8 cellular contexts compared by ENCODE assay signal in genomic region chr10:100529473-100530298, GRCh38. TPM values are rescaled to one million over a fixed set of nuclear protein-coding genes. Genes with fewer than 3 reads are reported as not detected.
A peak's percentile ranks its signal among the peaks of the same experiment; 100 is the strongest.
DNase-seq lines count a peak whose midpoint lies in the region; ATAC-seq and TF ChIP-seq lines count a peak whose summit lies in the region.

NDUFB8 (minus strand) TSS chr10:100529871; CDS start chr10:100529851, 20 bp downstream.

- peak within 1 kb of the TSS; percentile 99 for H3K4me3 ChIP-seq in PC-3 (ENCODE audit: low read length)
- H3K4me3 ChIP-seq in mononuclear cell (ENCODE audit: low read length), result peak within 1 kb of the TSS; percentile 85

- no peaks in the 10 kb centered on the region for H3K9me2 ChIP-seq in PC-3 (replicated peaks; ENCODE audit: low read length)

- peak within 1 kb of the TSS; percentile 91 for H3K4me2 ChIP-seq in PC-3 (ENCODE audit: low read length)

- no peaks in the 10 kb centered on the region for H4K20me1 ChIP-seq in PC-3 (ENCODE audit: low read length)

- H3K79me2 ChIP-seq in PC-3 (ENCODE audit: low read length), result peaks cover 34% of the 10 kb centered on the region

- BruUV-seq in PC-3 (replicated peaks; lab: Mats Ljungman, UMichigan), result no TSS peak

- TF ChIP-seq RAD21 in Ishikawa (IDR thresholded peaks at IDR 0.05; ENCODE audit: low read depth), result no peak

- POLR2A ChIA-PET in PC-3 (lab: Charles Lee; ENCODE audit: unreplicated experiment), result no interaction called here

- H3K9me3 ChIP-seq in PC-3 (ENCODE audit: low read length) (no peaks in the 10 kb centered on the region), mononuclear cell (ENCODE audit: low read depth, low read length) (no peaks in the 10 kb centered on the region)

- peak within 1 kb of the TSS; percentile 94 for H3K9ac ChIP-seq in PC-3 (ENCODE audit: low read length)

- 0 out of 2 replicates have a peak, but pooled peaks have one; percentile 9 for TF ChIP-seq EP300 in Ishikawa (IDR thresholded peaks at IDR 0.05; ENCODE audit: borderline replicate concordance)

- H3K36me3 ChIP-seq in PC-3 (ENCODE audit: low read depth, low read length), result peaks cover 10% of the 10 kb centered on the region

- intact Hi-C loops in PC-3 (cut with micrococcal nuclease), result no loop called here

- ATAC-seq in GM19324 (IDR thresholded peaks at IDR 0.05; ENCODE audit: low FRiP score, unreplicated experiment) (peak; percentile 70), PC-3 (peak; percentile 82)

- TF ChIP-seq CTCF in AG09319 (IDR thresholded peaks at IDR 0.05; ENCODE audit: low read depth, low read length) (no peak), PC-3 (conservative IDR thresholded peaks at IDR 0.05; ENCODE audit: low read depth, low read length) (no peak)

- DNase-seq in AG09319 (ENCODE audit: extremely low read depth, low read depth), result peak; percentile 46
- DNase-seq in PC-3, result peak; percentile 76
- DNase-seq in activated T-cell treated with anti-CD3 and anti-CD28 coated beads for 24 hours (ENCODE audit: low read depth), result peak; percentile 85
- DNase-seq in epidermal melanocyte (ENCODE audit: insufficient read length, low spot score), result peak; percentile 79
- DNase-seq in stimulated activated CD8-positive, alpha-beta memory T cell treated with anti-CD3 and anti-CD28 coated beads, Interleukin-2, amount 100 ng/mL, for 48 hours (ENCODE audit: low read depth in 2 of 2), result peak; percentile 83 to 86

- H3K4me1 ChIP-seq in PC-3 (ENCODE audit: insufficient read depth, low read length) (peaks cover 10% of the 10 kb centered on the region), mononuclear cell (ENCODE audit: insufficient read depth, low read length) (peaks cover 27% of the 10 kb centered on the region)

- CTCF ChIA-PET in PC-3 (lab: Charles Lee), result no interaction called here

- no peaks in the 10 kb centered on the region for H3F3A ChIP-seq in PC-3 (ENCODE audit: low read length, unreplicated experiment)

- no peak within 1 kb of the TSS; the same call in 1 of the 2 replicates for H3K27ac ChIP-seq in PC-3 (ENCODE audit: low read length)

- H3K27me3 ChIP-seq in PC-3 (ENCODE audit: low read length) (no peaks in the 10 kb centered on the region), mononuclear cell (ENCODE audit: insufficient read depth, low read length) (no peaks in the 10 kb centered on the region)

- peak within 1 kb of the TSS; percentile 100 for H2AFZ ChIP-seq in PC-3 (ENCODE audit: low read length)

TF ChIP-seq in Ishikawa, 13 proteins besides CTCF, POLR2A, EP300 and RAD21:
- TF ChIP-seq NFIC (IDR thresholded peaks at IDR 0.05) (no peak), TAF1 (IDR thresholded peaks at IDR 0.05; ENCODE audit: low read depth) (peak; percentile 98), TEAD4 (IDR thresholded peaks at IDR 0.05) (no peak), EGR1 (IDR thresholded peaks at IDR 0.05) (peak; percentile 7; the same call in 1 of the 2 replicates), YY1 (IDR thresholded peaks at IDR 0.05; ENCODE audit: low read depth) (peak; percentile 94), MAX (IDR thresholded peaks at IDR 0.05) (peak; percentile 82), REST (IDR thresholded peaks at IDR 0.05; ENCODE audit: low read depth) (no peak), CEBPB (IDR thresholded peaks at IDR 0.05) (no peak), USF1 (IDR thresholded peaks at IDR 0.05) (peak; percentile 41; the same call in 1 of the 2 replicates), ZBTB7A (IDR thresholded peaks at IDR 0.05; ENCODE audit: low read depth) (peak; percentile 83), FOXM1 (IDR thresholded peaks at IDR 0.05; ENCODE audit: borderline replicate concordance, low read depth) (no peak), CREB1 (IDR thresholded peaks at IDR 0.05; ENCODE audit: low read depth) (peak; percentile 51), TCF12 (IDR thresholded peaks at IDR 0.05; ENCODE audit: low read depth) (peak; percentile 59; the same call in 1 of the 2 replicates)

RNA-seq across cellular contexts. Expression of gene NDUFB8, which starts in this region (rescaled TPM):
- total RNA-seq in PC-3 (2014; rRNA removed) (365 and 399 TPM in 2 replicates), mononuclear cell (112 TPM)
